In genomic region chr13:90305796-90306195, GRCh38 we compare ENCODE assay signal across 20 cellular contexts.
DNase-seq lines count a peak whose midpoint lies in the region; TF ChIP-seq lines count a peak whose summit lies in the region.
"Had no signal": no experiment of that assay in that cellular context is flagged by ENCODE, and none has a peak within 500 bp of the region (broad histone marks: within the 10 kb centered on the region; RNA-seq: fewer than 3 reads in every experiment).

No MANE protein-coding gene starts in this region.

- H3K27ac ChIP-seq in 22Rv1 = peak overlapping the region; percentile 79
- peak overlapping the region; percentile 55; the same call in 1 of the 2 replicates for H3K27ac ChIP-seq in C4-2B
- H3K27ac ChIP-seq in VCaP = peak overlapping the region; percentile 66
- H3K27ac ChIP-seq: A549; BLaER1 treated with 17β-estradiol and CSF1 and Interleukin-3, amounts not matched to agents 10 nM and 100 nM had no signal

- TF ChIP-seq CTCF in 22Rv1 (IDR thresholded peaks at IDR 0.05) = no peak
- no peak for TF ChIP-seq CTCF in C4-2B (conservative IDR thresholded peaks at IDR 0.05)
- TF ChIP-seq CTCF in VCaP (conservative IDR thresholded peaks at IDR 0.05) = no peak

- DNase-seq in HCEC 1CT (no peak), RPMI8226 (no peak), SIG-M5 (lab: John Stamatoyannopoulos, UW) (no peak)
- DNase-seq: AML-193; CD4-positive, alpha-beta memory T cell; CD4-positive, CD25-positive, alpha-beta regulatory T cell; CD8-positive, alpha-beta memory T cell; COR-L47; DMS 273 treated with DMSO at 0.1 percent for 48 hours; DMS153; DMS53; DMS79; DND-41; EL; GDM1 had no signal
